ENCODE assay signal across 8 cellular contexts in the genomic region with DNA sequence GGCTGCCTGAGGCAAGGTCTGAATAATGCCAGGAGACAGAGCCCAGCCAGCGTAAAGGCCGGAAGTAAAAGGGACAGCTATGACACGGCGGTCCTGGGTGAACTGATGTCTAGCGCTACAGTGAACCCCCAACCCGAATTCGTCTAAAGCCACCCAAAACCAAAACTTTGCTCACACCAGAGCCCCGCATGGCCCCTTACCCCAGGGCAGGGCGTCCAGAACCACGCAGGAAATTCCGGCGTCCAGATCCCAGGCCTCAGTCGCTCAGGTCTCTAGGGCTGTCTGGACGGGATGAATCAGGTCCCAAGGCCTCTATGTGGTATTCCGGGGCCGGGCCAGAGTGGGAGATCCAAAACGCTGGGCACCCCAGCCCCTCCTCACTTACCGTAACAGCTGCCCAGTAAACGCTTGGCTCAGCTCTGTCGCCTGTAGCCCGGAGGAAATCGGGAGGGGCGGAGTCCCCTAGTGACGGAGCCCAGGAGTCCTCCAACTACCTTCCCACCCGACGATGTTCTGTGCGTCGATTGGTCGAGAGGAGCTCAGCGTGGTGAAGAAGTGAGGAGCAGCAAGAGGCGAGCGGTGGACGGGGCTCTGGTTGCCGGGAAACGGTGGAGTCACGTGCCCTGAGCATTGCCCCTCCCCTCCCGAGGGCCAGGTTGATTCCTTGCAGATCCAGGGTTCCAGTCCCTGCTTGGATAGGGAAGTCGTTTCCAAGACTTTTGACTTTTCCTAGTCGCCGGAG. TPM values are rescaled to one million over a fixed set of nuclear protein-coding genes. Genes with fewer than 3 reads are reported as not detected.
DNase-seq lines count a peak whose midpoint lies in the region; ATAC-seq and TF ChIP-seq lines count a peak whose summit lies in the region.

A gene with protein sequence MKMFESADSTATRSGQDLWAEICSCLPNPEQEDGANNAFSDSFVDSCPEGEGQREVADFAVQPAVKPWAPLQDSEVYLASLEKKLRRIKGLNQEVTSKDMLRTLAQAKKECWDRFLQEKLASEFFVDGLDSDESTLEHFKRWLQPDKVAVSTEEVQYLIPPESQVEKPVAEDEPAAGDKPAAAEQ (minus strand): TSS at position 452 of the 742 bp plus-strand sequence. CDS start 2,027 bp downstream, outside the sequence.

- ATAC-seq in HG02885 (IDR thresholded peaks at IDR 0.05; ENCODE audit: poor library complexity, unreplicated experiment) (peak; percentile 96), T-helper 17 cell (peak; percentile 96)

- peak within 1 kb of the TSS; percentile 98 for H3K27ac ChIP-seq in left ventricle myocardium inferior (replicated peaks)

- H3K4me1 Mint-ChIP-seq in T-helper 17 cell (peaks cover 39% of the 10 kb centered on the region), progenitor cell of endocrine pancreas (ENCODE audit: low read depth) (peaks cover 14% of the 10 kb centered on the region)

- H3K27ac Mint-ChIP-seq in T-helper 17 cell: peak within 1 kb of the TSS; percentile 90
- peak within 1 kb of the TSS; percentile 95 for H3K27ac Mint-ChIP-seq in progenitor cell of endocrine pancreas

- no peaks in the 10 kb centered on the region for H3K36me3 Mint-ChIP-seq in T-helper 17 cell (ENCODE audit: low read depth)
- peaks cover 3% of the 10 kb centered on the region for H3K36me3 Mint-ChIP-seq in progenitor cell of endocrine pancreas (ENCODE audit: insufficient read depth)

- peak; percentile 89 for TF ChIP-seq POLR2A in GM15510 (IDR thresholded peaks at IDR 0.05; ENCODE audit: borderline replicate concordance, extremely low read depth, insufficient read length)

- TF ChIP-seq CTCF in left ventricle myocardium inferior (IDR thresholded peaks at IDR 0.05; ENCODE audit: borderline replicate concordance) (no peak), progenitor cell of endocrine pancreas (IDR thresholded peaks at IDR 0.05; ENCODE audit: unreplicated experiment) (no peak)

- no peaks in the 10 kb centered on the region for H3K27me3 ChIP-seq in left ventricle myocardium inferior (ENCODE audit: low read depth)

- DNase-seq in NCI-H1694 treated with DMSO at 0.1 percent for 48 hours (lab: John Stamatoyannopoulos, UW) (peak; percentile 96), T-helper 17 cell (peak; percentile 85 to 91 (median 90)), amygdala (lab: John Stamatoyannopoulos, UW) (peak; percentile 50 to 100 (median 98)), left ventricle myocardium inferior (peak; percentile 97), progenitor cell of endocrine pancreas (ENCODE audit: low spot score, unreplicated experiment) (peak; percentile 85), ureter (ENCODE audit: low spot score) (peak; percentile 98)

- H3K4me3 Mint-ChIP-seq in T-helper 17 cell (peak within 1 kb of the TSS; percentile 92), progenitor cell of endocrine pancreas (ENCODE audit: low read depth) (peak within 1 kb of the TSS; percentile 89)

- peaks cover 9% of the 10 kb centered on the region for H3K36me3 ChIP-seq in left ventricle myocardium inferior

- no peaks in the 10 kb centered on the region for H3K9me3 ChIP-seq in T-helper 17 cell (ENCODE audit: control insufficient read depth, low read length, poor library complexity, severe bottlenecking)
- no peaks in the 10 kb centered on the region for H3K9me3 ChIP-seq in left ventricle myocardium inferior (replicated peaks)

- H3K27me3 Mint-ChIP-seq in T-helper 17 cell: no peaks in the 10 kb centered on the region
- H3K27me3 Mint-ChIP-seq in progenitor cell of endocrine pancreas: peaks cover 7% of the 10 kb centered on the region

- H3K9me3 Mint-ChIP-seq in progenitor cell of endocrine pancreas (ENCODE audit: low read depth): no peaks in the 10 kb centered on the region

- H3K4me1 ChIP-seq in left ventricle myocardium inferior: peaks cover 52% of the 10 kb centered on the region

- peak within 1 kb of the TSS; percentile 92 for H3K4me3 ChIP-seq in left ventricle myocardium inferior

- intact Hi-C loops in left ventricle myocardium inferior (cut with micrococcal nuclease): no loop called here

RNA-seq across cellular contexts. Expression of the gene that starts here (rescaled TPM):
- 10 to 100 TPM; 20.9 to 28.5 TPM for total RNA-seq in T-helper 17 cell
- 24.1 TPM for total RNA-seq in left ventricle myocardium inferior
- total RNA-seq in progenitor cell of endocrine pancreas: 21.7 and 22.2 TPM in 2 replicates
- total RNA-seq in ureter: 28.9 TPM

Comparison
In these comparisons a context has a peak if more than half of its experiments do, and no peak if none do; other contexts are left out.
1. Peak in every context shown above with its lines: DNase-seq, ATAC-seq, H3K4me3 ChIP-seq and H3K27ac ChIP-seq.